ENCODE assay signal across 27 cellular contexts in the genomic region with DNA sequence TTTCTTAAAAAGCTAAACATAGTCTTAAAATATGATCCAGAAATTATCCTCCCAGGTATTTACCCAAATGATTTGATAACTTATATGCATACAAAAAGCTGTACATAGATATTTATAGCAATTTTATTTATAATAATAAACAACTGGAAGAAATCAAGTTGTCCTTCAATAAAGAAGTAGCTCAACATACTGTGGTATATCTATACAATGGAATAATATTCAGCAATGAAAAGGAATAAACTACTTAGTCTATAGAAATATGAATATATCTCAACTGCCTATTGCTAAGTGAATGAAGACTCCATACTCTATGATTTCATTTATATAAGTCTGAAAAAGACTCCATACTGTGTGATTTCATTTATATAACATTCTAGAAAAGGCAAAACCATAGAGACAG. TPM values are rescaled to one million over a fixed set of nuclear protein-coding genes. Genes with fewer than 3 reads are reported as not detected.
A peak's percentile ranks its signal among the peaks of the same experiment; 100 is the strongest.
DNase-seq lines count a peak whose midpoint lies in the region; ATAC-seq and TF ChIP-seq lines count a peak whose summit lies in the region.
"Had no signal": no experiment of that assay in that cellular context is flagged by ENCODE, and none has a peak within 500 bp of the region (broad histone marks: within the 10 kb centered on the region; RNA-seq: fewer than 3 reads in every experiment).

No MANE protein-coding gene starts in this region.

- TF ChIP-seq RAD21 in SK-N-SH (IDR thresholded peaks at IDR 0.05; ENCODE audit: low read length) = no peak

- H3K79me2 ChIP-seq in SK-N-SH (ENCODE audit: insufficient read depth) = no peaks in the 10 kb centered on the region

- no peak for TF ChIP-seq CTCF in SK-N-SH (IDR thresholded peaks at IDR 0.05)

- POLR2A ChIA-PET in SK-N-SH (lab: Yijun Ruan, JAX) = no interaction called here

- no peak for TF ChIP-seq EP300 in SK-N-SH (IDR thresholded peaks at IDR 0.05; ENCODE audit: borderline replicate concordance in 1 of 2, low read depth in 1 of 2, low read length in 1 of 2)

- H3K9me3 ChIP-seq in SK-N-SH = no peaks in the 10 kb centered on the region
- H3K9me3 ChIP-seq: A549, BE2C, BLaER1 had no signal

- no peaks in the 10 kb centered on the region for H3K9me2 ChIP-seq in SK-N-SH

- ATAC-seq in SK-N-SH treated with all-trans-retinoic acid at 6 μM for 48 hours = no peak
- ATAC-seq: A549; CD8-positive, alpha-beta T cell had no signal

- no peaks in the 10 kb centered on the region for H3K27me3 ChIP-seq in SK-N-SH (ENCODE audit: insufficient read depth)
- H3K27me3 ChIP-seq: BE2C; BLaER1; BLaER1 treated with 17β-estradiol and CSF1 and Interleukin-3, amounts not matched to agents 10 nM and 100 nM had no signal

- no peak overlapping the region for H3K27ac ChIP-seq in SK-N-SH (ENCODE audit: low read depth in 2 of 2, low read length in 1 of 2)
- H3K27ac ChIP-seq: 22Rv1; A549; BLaER1; BLaER1 treated with 17β-estradiol and CSF1 and Interleukin-3, amounts not matched to agents 10 nM and 100 nM; C4-2B had no signal

- H3K9ac ChIP-seq in SK-N-SH = no peak overlapping the region
- H3K9ac ChIP-seq: BLaER1; BLaER1 treated with 17β-estradiol and CSF1 and Interleukin-3, amounts not matched to agents 10 nM and 100 nM had no signal

- H3K36me3 ChIP-seq in SK-N-SH (replicated peaks in 1 of 2; ENCODE audit: control insufficient read depth in 1 of 2, insufficient read depth in 2 of 2, low read length in 1 of 2) = no peaks in the 10 kb centered on the region
- H3K36me3 ChIP-seq: BE2C; BLaER1; BLaER1 treated with 17β-estradiol and CSF1 and Interleukin-3, amounts not matched to agents 10 nM and 100 nM had no signal

- H3K4me1 ChIP-seq in SK-N-SH (ENCODE audit: control insufficient read depth in 1 of 2, insufficient read depth in 2 of 2, low read depth in 1 of 2, low read length in 1 of 2) = no peaks in the 10 kb centered on the region
- H3K4me1 ChIP-seq: A549; BE2C; BLaER1; BLaER1 treated with 17β-estradiol and CSF1 and Interleukin-3, amounts not matched to agents 10 nM and 100 nM; Caco-2 had no signal

- H4K20me1 ChIP-seq in SK-N-SH (ENCODE audit: insufficient read depth) = no peaks in the 10 kb centered on the region
- H4K20me1 ChIP-seq: BLaER1; BLaER1 treated with 17β-estradiol and CSF1 and Interleukin-3, amounts not matched to agents 10 nM and 100 nM had no signal

- H2AFZ ChIP-seq in SK-N-SH (ENCODE audit: low read depth) = no peak overlapping the region

- CTCF ChIA-PET in SK-N-SH (lab: Yijun Ruan, JAX) = no interaction called here

- no peak overlapping the region for H3K4me2 ChIP-seq in SK-N-SH
- H3K4me2 ChIP-seq: A549; BLaER1; BLaER1 treated with 17β-estradiol and CSF1 and Interleukin-3, amounts not matched to agents 10 nM and 100 nM had no signal

- no peak overlapping the region for H3K4me3 ChIP-seq in SK-N-SH (ENCODE audit: low read depth in 2 of 2, low read length in 1 of 2)
- H3K4me3 ChIP-seq: A549; BLaER1; BLaER1 treated with 17β-estradiol and CSF1 and Interleukin-3, amounts not matched to agents 10 nM and 100 nM had no signal

- no peak for DNase-seq in SK-N-SH
- DNase-seq: 8988T; ACHN; AML-193; BE2C; C1 segment of cervical spinal cord; Caco-2; Calu3; CD4-positive, alpha-beta memory T cell; CD4-positive, alpha-beta T cell; CD4-positive, CD25-positive, alpha-beta regulatory T cell; CD8-positive, alpha-beta memory T cell; CD8-positive, alpha-beta T cell; COR-L47; DMS 273 treated with DMSO at 0.1 percent for 48 hours; DMS153; DMS53; DMS79; DMS79 treated with DMSO at 0.1 percent for 48 hours; DND-41; EL had no signal

- no peaks in the 10 kb centered on the region for H3F3A ChIP-seq in SK-N-SH (replicated peaks; ENCODE audit: insufficient read depth)

TF ChIP-seq in SK-N-SH treated with all-trans-retinoic acid at 6 μM for 48 hours, 23 proteins besides CTCF, POLR2A, EP300 and RAD21:
- TF ChIP-seq BACH2 (CRISPR knock-in tag; IDR thresholded peaks at IDR 0.05; ENCODE audit: borderline replicate concordance) = no peak
- peak; percentile 92 for TF ChIP-seq ZNF8 (CRISPR knock-in tag; IDR thresholded peaks at IDR 0.05)

TF ChIP-seq in SK-N-SH, 30 proteins besides CTCF, POLR2A, EP300 and RAD21:
- no peak for TF ChIP-seq FOXM1 (IDR thresholded peaks at IDR 0.05; ENCODE audit: low read depth)
- TF ChIP-seq, protein P1, sequence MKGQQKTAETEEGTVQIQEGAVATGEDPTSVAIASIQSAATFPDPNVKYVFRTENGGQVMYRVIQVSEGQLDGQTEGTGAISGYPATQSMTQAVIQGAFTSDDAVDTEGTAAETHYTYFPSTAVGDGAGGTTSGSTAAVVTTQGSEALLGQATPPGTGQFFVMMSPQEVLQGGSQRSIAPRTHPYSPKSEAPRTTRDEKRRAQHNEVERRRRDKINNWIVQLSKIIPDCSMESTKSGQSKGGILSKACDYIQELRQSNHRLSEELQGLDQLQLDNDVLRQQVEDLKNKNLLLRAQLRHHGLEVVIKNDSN (IDR thresholded peaks at IDR 0.05; ENCODE audit: borderline replicate concordance, low read depth) = no peak
- no peak for TF ChIP-seq ELF1 (IDR thresholded peaks at IDR 0.05)
- TF ChIP-seq RCOR1 (IDR thresholded peaks at IDR 0.05; ENCODE audit: low read length) = no peak
- no peak for TF ChIP-seq TAF1 (IDR thresholded peaks at IDR 0.05; ENCODE audit: borderline replicate concordance, low read depth, low read length)
- no peak for TF ChIP-seq EZH2phosphoT487 (IDR thresholded peaks at IDR 0.05; ENCODE audit: borderline replicate concordance, low read depth)
- TF ChIP-seq, protein P2, sequence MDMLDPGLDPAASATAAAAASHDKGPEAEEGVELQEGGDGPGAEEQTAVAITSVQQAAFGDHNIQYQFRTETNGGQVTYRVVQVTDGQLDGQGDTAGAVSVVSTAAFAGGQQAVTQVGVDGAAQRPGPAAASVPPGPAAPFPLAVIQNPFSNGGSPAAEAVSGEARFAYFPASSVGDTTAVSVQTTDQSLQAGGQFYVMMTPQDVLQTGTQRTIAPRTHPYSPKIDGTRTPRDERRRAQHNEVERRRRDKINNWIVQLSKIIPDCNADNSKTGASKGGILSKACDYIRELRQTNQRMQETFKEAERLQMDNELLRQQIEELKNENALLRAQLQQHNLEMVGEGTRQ (IDR thresholded peaks at IDR 0.05; ENCODE audit: borderline replicate concordance, low read depth, low read length) = no peak
- no peak for TF ChIP-seq TCF12 (IDR thresholded peaks at IDR 0.05)
- TF ChIP-seq NRF1 (IDR thresholded peaks at IDR 0.05; ENCODE audit: low read depth, low read length) = no peak
- TF ChIP-seq FOSL2 (IDR thresholded peaks at IDR 0.05; ENCODE audit: borderline replicate concordance, low read depth) = no peak

RNA-seq across cellular contexts. Expression of a gene that starts 47.1 kb away (rescaled TPM):
- polyA plus RNA-seq in SK-N-SH (2012; rRNA removed) = 1.6 and 1.8 TPM in 2 replicates
- polyA plus RNA-seq in SK-N-SH (2012; cell fraction: cytosol; rRNA removed) = 1.5 TPM in 2 replicates
- polyA plus RNA-seq in SK-N-SH (2012; cell fraction: nucleus; rRNA removed) = 0.42 and 0.76 TPM in 2 replicates
